Comparison of ENCODE assay signal across 8 cellular contexts in the genomic region with DNA sequence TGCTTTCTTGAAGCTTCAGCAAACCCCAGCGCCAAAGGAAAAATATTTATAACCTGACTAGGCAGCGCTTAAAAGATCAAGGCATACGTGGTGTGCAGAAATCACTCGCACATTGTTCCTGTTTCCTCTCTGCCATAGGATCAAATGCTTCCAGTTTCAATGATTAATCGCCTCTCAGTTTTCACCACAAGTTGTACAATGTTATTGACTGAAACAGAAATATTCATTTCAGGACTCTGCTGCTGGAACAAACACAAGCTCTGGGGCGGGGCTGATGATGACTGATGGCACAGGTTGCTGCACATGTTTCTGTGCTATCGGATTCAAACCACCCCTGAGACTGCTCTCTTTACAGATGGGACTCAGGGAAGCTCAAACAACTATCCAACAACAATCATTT.
DNase-seq lines count a peak whose midpoint lies in the region; ATAC-seq and TF ChIP-seq lines count a peak whose summit lies in the region.

No MANE protein-coding gene starts in this region.

- H3K9me3 ChIP-seq in transverse colon (no peaks in the 10 kb centered on the region), thyroid gland (no peaks in the 10 kb centered on the region)

- H3K27ac ChIP-seq in transverse colon (no peak overlapping the region), thyroid gland (no peak overlapping the region)

- H3K27me3 ChIP-seq in transverse colon (peaks cover 9% of the 10 kb centered on the region), thyroid gland (no peaks in the 10 kb centered on the region)

- in situ Hi-C loops in transverse colon (cut with MboI; ENCODE audit: low pct_ligation_motif_present in 1 of 4, low pct_unique_long_range_greater_than_20kb in 1 of 4, low sequenced_read_pairs in 3 of 4): no loop called here

- no peaks in the 10 kb centered on the region for H3K36me3 ChIP-seq in transverse colon
- no peaks in the 10 kb centered on the region for H3K36me3 ChIP-seq in thyroid gland

- no peak overlapping the region for H3K4me3 ChIP-seq in transverse colon
- H3K4me3 ChIP-seq in thyroid gland (replicated peaks in 1 of 3): no peak overlapping the region

- peak; percentile 84 for ATAC-seq in GM18858 (IDR thresholded peaks at IDR 0.05; ENCODE audit: unreplicated experiment)
- ATAC-seq in HG02642 (IDR thresholded peaks at IDR 0.05; ENCODE audit: poor library complexity, unreplicated experiment): peak; percentile 86

- DNase-seq in RPMI8226 (peak; percentile 43), lung microvascular endothelial cell (ENCODE audit: low read depth in 2 of 2) (peak; percentile 75 to 78), transverse colon (no peak), head of caudate nucleus (no peak), thyroid gland (no peak), NCI-H187 (lab: John Stamatoyannopoulos, UW) (no peak)

- WGBS in transverse colon (ENCODE audit: low coverage in 1 of 2), 2 donors: 32 to 47% methylated on average over 3 to 7 of the region's 7 CpGs
- 64 to 75% methylated on average over 7 of the region's 7 CpGs for WGBS in thyroid gland, 2 donors

- intact Hi-C loops in transverse colon (cut with DNase I; ENCODE audit: low total_unique reads) (no loop called here), head of caudate nucleus (cut with DNase I) (no loop called here), thyroid gland (cut with DNase I) (no loop called here)

- no peak for TF ChIP-seq EP300 in transverse colon (IDR thresholded peaks at IDR 0.05; ENCODE audit: low read depth)

- no peak for TF ChIP-seq CTCF in transverse colon (IDR thresholded peaks at IDR 0.05)
- TF ChIP-seq CTCF in thyroid gland (IDR thresholded peaks at IDR 0.05): no peak

- H3K4me1 ChIP-seq in transverse colon: no peaks in the 10 kb centered on the region
- H3K4me1 ChIP-seq in thyroid gland: no peaks in the 10 kb centered on the region

- no peak for TF ChIP-seq POLR2A in transverse colon (IDR thresholded peaks at IDR 0.05)
- TF ChIP-seq POLR2A in thyroid gland (IDR thresholded peaks at IDR 0.05): no peak

Comparison
In these comparisons a context has a peak if more than half of its experiments do, and no peak if none do; other contexts are left out.
1. DNase-seq: peak in RPMI8226 (single experiment) and lung microvascular endothelial cell (2 of 2); none in transverse colon (single experiment), head of caudate nucleus (0 of 42), thyroid gland (0 of 2) and NCI-H187 (0 of 2).